7 cellular contexts compared by ENCODE assay signal in the genomic region with DNA sequence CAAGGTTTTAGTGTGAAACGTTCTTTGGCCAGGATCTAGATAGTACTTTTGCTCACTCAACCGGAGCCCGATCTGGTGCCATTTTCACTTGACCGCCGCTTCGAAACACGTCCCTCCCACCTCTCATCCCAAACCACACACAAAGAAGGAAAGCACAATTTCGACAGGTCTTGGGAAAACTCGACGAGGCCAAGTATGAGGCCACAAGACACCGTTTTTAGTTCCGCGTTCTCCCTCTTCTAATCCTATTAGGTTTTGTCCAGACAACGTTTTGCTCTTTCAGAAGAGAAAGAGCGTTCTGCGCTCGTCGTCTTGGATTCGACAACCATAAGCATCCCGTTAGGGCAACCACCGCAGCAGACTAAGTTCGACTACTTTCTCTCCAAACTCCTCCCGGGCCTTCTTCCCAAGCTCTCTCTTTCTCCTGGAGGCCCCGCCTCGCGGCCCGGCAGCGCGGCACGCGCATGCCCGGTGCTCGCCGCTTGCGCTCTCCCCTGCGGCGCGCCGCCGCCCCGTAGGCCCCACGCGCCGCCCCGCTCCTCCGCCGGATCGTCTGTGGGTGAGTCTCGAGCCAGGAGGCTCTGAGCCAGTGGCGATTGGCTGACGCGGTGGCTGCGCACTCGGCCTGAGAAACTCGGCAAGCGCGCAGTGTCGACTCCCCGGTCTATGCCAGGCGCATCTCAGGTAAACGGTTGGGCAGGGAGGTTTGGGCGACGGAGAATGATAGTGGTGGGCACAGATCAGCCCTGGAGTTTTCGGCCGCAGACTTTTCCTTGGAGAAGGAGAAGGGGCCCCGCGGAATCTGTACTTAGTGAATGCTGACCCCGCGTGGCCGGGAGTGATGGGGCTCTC. TPM values are rescaled to one million over a fixed set of nuclear protein-coding genes. Genes with fewer than 3 reads are reported as not detected.
DNase-seq lines count a peak whose midpoint lies in the region; ATAC-seq and TF ChIP-seq lines count a peak whose summit lies in the region.

Gene MIPOL1, plus strand, starts transcription at position 517 of the 852 bp plus-strand sequence. CDS start 49,952 bp downstream, outside the sequence.

- peaks cover 12% of the 10 kb centered on the region for H3K4me1 ChIP-seq in suprapubic skin

- ATAC-seq in GM21360 (IDR thresholded peaks at IDR 0.05; ENCODE audit: unreplicated experiment) (peak; percentile 71), GM21423 (IDR thresholded peaks at IDR 0.05; ENCODE audit: unreplicated experiment) (no peak)

- TF ChIP-seq EP300 in suprapubic skin (IDR thresholded peaks at IDR 0.05) = no peak

- peak within 1 kb of the TSS; percentile 87 for H3K27ac ChIP-seq in suprapubic skin

- H3K36me3 ChIP-seq in suprapubic skin = no peaks in the 10 kb centered on the region

- TF ChIP-seq POLR2A in suprapubic skin (IDR thresholded peaks at IDR 0.05) = no peak

- H3K27me3 Mint-ChIP-seq in activated T-cell treated with anti-CD3 and anti-CD28 coated beads, Interleukin-2, amount 50 U/mL, for 24 hours = peaks cover 26% of the 10 kb centered on the region

- 1% methylated on average over 28 of the region's 70 CpGs for WGBS in suprapubic skin

- peaks cover 15% of the 10 kb centered on the region for H3K4me1 Mint-ChIP-seq in activated T-cell treated with anti-CD3 and anti-CD28 coated beads, Interleukin-2, amount 50 U/mL, for 24 hours (ENCODE audit: low read depth)

- DNase-seq in NCI-H2171 treated with DMSO at 0.1 percent for 48 hours (lab: John Stamatoyannopoulos, UW) = peak; percentile 87
- peak; percentile 46 for DNase-seq in activated T-cell treated with anti-CD3 and anti-CD28 coated beads, Interleukin-2, amount 50 U/mL, for 24 hours
- DNase-seq in foreskin fibroblast = peak; percentile 93 to 97
- peak; percentile 93 for DNase-seq in myocyte (ENCODE audit: low read depth)
- peak; percentile 76 to 83 for DNase-seq in suprapubic skin (ENCODE audit: low spot score in 2 of 2)

- H3K4me3 Mint-ChIP-seq in activated T-cell treated with anti-CD3 and anti-CD28 coated beads, Interleukin-2, amount 50 U/mL, for 24 hours = peak within 1 kb of the TSS; percentile 53

- H3K27me3 ChIP-seq in suprapubic skin = no peaks in the 10 kb centered on the region

- peaks cover 2% of the 10 kb centered on the region for H3K9me3 Mint-ChIP-seq in activated T-cell treated with anti-CD3 and anti-CD28 coated beads, Interleukin-2, amount 50 U/mL, for 24 hours

- peak within 1 kb of the TSS; percentile 59 to 74 for H3K4me3 ChIP-seq in foreskin fibroblast (ENCODE audit: low read depth in 1 of 2, low read length in 2 of 2)
- H3K4me3 ChIP-seq in suprapubic skin = peak within 1 kb of the TSS; percentile 69

- no peak for TF ChIP-seq CTCF in foreskin fibroblast (IDR thresholded peaks at IDR 0.05; ENCODE audit: low read depth, low read length)
- no peak for TF ChIP-seq CTCF in suprapubic skin (IDR thresholded peaks at IDR 0.05)

- H3K9me3 ChIP-seq in suprapubic skin = no peaks in the 10 kb centered on the region

- H3K27ac Mint-ChIP-seq in activated T-cell treated with anti-CD3 and anti-CD28 coated beads, Interleukin-2, amount 50 U/mL, for 24 hours = no peak within 1 kb of the TSS

- no peaks in the 10 kb centered on the region for H3K36me3 Mint-ChIP-seq in activated T-cell treated with anti-CD3 and anti-CD28 coated beads, Interleukin-2, amount 50 U/mL, for 24 hours (ENCODE audit: low read depth)

RNA-seq across cellular contexts. Expression of gene MIPOL1, which starts in this region (rescaled TPM):
- total RNA-seq in myocyte (10.4 and 11.3 TPM in 2 replicates), suprapubic skin (10 to 100 TPM in 2 of 4 donors, 1 to 10 TPM in 2; 3.5 to 12.7 (median 7.6) TPM)
- 2.3 TPM for polyA plus RNA-seq in myocyte (2012)
